ENCODE assay signal across 9 cellular contexts in genomic region chr6:130848945-130849344, GRCh38. TPM values are rescaled to one million over a fixed set of nuclear protein-coding genes. Genes with fewer than 3 reads are reported as not detected.
DNase-seq lines count a peak whose midpoint lies in the region; ATAC-seq lines count a peak whose summit lies in the region.
"Had no signal": no experiment of that assay in that cellular context is flagged by ENCODE, and none has a peak within 500 bp of the region (broad histone marks: within the 10 kb centered on the region; RNA-seq: fewer than 3 reads in every experiment).

No MANE protein-coding gene starts in this region.

- H3K36me3 Mint-ChIP-seq in T-helper 17 cell (ENCODE audit: low read depth), result peaks cover 8% of the 10 kb centered on the region

- H3K9me3 ChIP-seq in T-helper 17 cell (ENCODE audit: control insufficient read depth, low read length, poor library complexity, severe bottlenecking), result no peaks in the 10 kb centered on the region

- ATAC-seq in HG02884 (IDR thresholded peaks at IDR 0.05; ENCODE audit: unreplicated experiment), result peak; percentile 87
- ATAC-seq in T-helper 17 cell, result peak; percentile 94

- H3K4me3 Mint-ChIP-seq in T-helper 17 cell, result no peak overlapping the region

- peak; percentile 50 for DNase-seq in activated CD4-positive, alpha-beta T cell treated with anti-CD3 and anti-CD28 coated beads for 48 hours
- DNase-seq in activated CD4-positive, alpha-beta T cell treated with anti-CD3 and anti-CD28 coated beads, Interleukin-2, amount 50 U/mL, for 4 hours, result no peak
- DNase-seq in T-helper 17 cell (no peak), SHP77 (lab: John Stamatoyannopoulos, UW) (no peak), activated gamma-delta T cell (lab: John Stamatoyannopoulos, UW) (no peak), hepatic stellate cell (ENCODE audit: low spot score) (no peak)
- peak; percentile 0 to 4 for DNase-seq in stimulated activated CD8-positive, alpha-beta memory T cell treated with anti-CD3 and anti-CD28 coated beads, Interleukin-15, amount 100 ng/mL, for 48 hours (ENCODE audit: low read depth in 2 of 2)

- H3K27ac Mint-ChIP-seq in T-helper 17 cell, result no peak overlapping the region

- peaks cover 9% of the 10 kb centered on the region for H3K4me1 Mint-ChIP-seq in T-helper 17 cell

- no peaks in the 10 kb centered on the region for H3K27me3 Mint-ChIP-seq in T-helper 17 cell

RNA-seq across cellular contexts. Expression of gene SMLR1, which starts 21.7 kb away (rescaled TPM):
- not detected for total RNA-seq in T-helper 17 cell
- total RNA-seq: lung microvascular endothelial cell had no signal

Comparison
In these comparisons a context has a peak if more than half of its experiments do, and no peak if none do; other contexts are left out.
1. DNase-seq: peak in activated CD4-positive, alpha-beta T cell treated with anti-CD3 and anti-CD28 coated beads for 48 hours (single experiment) and stimulated activated CD8-positive, alpha-beta memory T cell treated with anti-CD3 and anti-CD28 coated beads, Interleukin-15, amount 100 ng/mL, for 48 hours (2 of 2); none in activated CD4-positive, alpha-beta T cell treated with anti-CD3 and anti-CD28 coated beads, Interleukin-2, amount 50 U/mL, for 4 hours (0 of 2), T-helper 17 cell (0 of 3), SHP77 (0 of 2), activated gamma-delta T cell (single experiment) and hepatic stellate cell (single experiment).